Comparison of ENCODE assay signal across 8 cellular contexts in the genomic region with DNA sequence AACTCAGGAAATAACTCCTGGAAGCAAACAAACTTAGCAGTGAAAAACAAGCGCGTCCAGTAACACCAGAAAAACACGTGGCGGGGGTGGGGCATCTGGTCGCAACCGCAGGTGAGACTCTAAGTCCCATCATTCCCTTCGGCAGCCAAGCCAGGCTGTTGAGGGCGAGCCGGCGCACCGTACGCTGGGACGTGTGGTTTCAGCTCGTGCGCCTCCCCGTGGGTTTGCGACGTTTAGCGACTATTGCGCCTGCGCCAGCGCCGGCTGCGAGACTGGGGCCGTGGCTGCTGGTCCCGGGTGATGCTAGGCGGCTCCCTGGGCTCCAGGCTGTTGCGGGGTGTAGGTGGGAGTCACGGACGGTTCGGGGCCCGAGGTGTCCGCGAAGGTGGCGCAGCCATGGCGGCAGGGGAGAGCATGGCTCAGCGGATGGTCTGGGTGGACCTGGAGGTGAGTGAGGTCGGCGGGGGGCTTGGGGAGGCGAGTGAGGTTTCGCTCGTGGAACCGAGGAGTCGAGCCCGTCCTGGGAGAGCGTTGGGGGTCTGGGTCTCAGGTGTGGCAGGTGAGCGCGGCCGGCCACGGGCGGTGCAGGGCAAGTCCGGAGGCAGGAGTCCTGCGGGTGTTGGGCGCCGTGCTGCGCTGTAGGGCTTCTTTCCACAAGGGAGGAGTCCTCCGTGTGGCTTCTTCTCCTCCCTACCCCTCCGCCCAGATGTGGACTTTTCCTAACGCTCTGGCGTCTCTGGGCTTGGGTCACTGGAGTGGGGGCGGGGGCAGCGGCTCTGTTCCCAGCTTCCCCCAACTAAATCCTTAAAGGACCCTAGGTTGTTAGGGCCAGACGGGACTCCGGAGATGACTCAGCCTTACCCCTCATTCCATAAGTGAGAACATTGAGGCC. TPM values are rescaled to one million over a fixed set of nuclear protein-coding genes. Genes with fewer than 3 reads are reported as not detected.
DNase-seq lines count a peak whose midpoint lies in the region; ATAC-seq and TF ChIP-seq lines count a peak whose summit lies in the region.

A gene (plus strand): TSS at position 239 of the 892 bp plus-strand sequence. CDS start 62 bp downstream, at position 301.

- peak; percentile 99 for ATAC-seq in gastroesophageal sphincter

- peaks cover 8% of the 10 kb centered on the region; the same call in 1 of the 2 replicates for H3K36me3 ChIP-seq in SK-N-MC (ENCODE audit: insufficient read depth, low read length)
- peaks cover 0 to 9% of the 10 kb centered on the region in 2 donors for H3K36me3 ChIP-seq in gastroesophageal sphincter

- H3K27me3 Mint-ChIP-seq in HFFc6 (ENCODE audit: insufficient read depth): no peaks in the 10 kb centered on the region
- H3K27me3 Mint-ChIP-seq in activated naive CD4-positive, alpha-beta T cell treated with anti-CD3 and anti-CD28 coated beads, Interleukin-2, amount 10 ng/mL, durations not matched to agents 7 days and 5 days: no peaks in the 10 kb centered on the region

- peak within 1 kb of the TSS; percentile 94 for H3K27ac Mint-ChIP-seq in HFFc6
- peak within 1 kb of the TSS; percentile 87 for H3K27ac Mint-ChIP-seq in activated naive CD4-positive, alpha-beta T cell treated with anti-CD3 and anti-CD28 coated beads, Interleukin-2, amount 10 ng/mL, durations not matched to agents 7 days and 5 days

- peaks cover 7 to 28% (median 8%) of the 10 kb centered on the region in 3 donors for H3K4me1 ChIP-seq in gastroesophageal sphincter

- H3K9me3 Mint-ChIP-seq in HFFc6: no peaks in the 10 kb centered on the region
- H3K9me3 Mint-ChIP-seq in activated naive CD4-positive, alpha-beta T cell treated with anti-CD3 and anti-CD28 coated beads, Interleukin-2, amount 10 ng/mL, durations not matched to agents 7 days and 5 days: no peaks in the 10 kb centered on the region

- H3K4me3 ChIP-seq in GM08714 (ENCODE audit: low read length): peak within 1 kb of the TSS; percentile 53
- peak within 1 kb of the TSS; percentile 76 for H3K4me3 ChIP-seq in NB4 (ENCODE audit: low read depth, low read length)
- peak within 1 kb of the TSS; percentile 94 for H3K4me3 ChIP-seq in SK-N-MC
- H3K4me3 ChIP-seq in gastroesophageal sphincter: peak within 1 kb of the TSS; percentile 66 to 77

- TF ChIP-seq CTCF in HFFc6 (IDR thresholded peaks at IDR 0.05): peak; percentile 55
- TF ChIP-seq CTCF in NB4 (IDR thresholded peaks at IDR 0.05; ENCODE audit: low read depth, low read length): no peak
- peak in 3 of 4 experiments; percentile 42 to 45 (median 43) for TF ChIP-seq CTCF in gastroesophageal sphincter (IDR thresholded peaks at IDR 0.05)

- no peaks in the 10 kb centered on the region for H3K27me3 ChIP-seq in gastroesophageal sphincter

- 0 to 1% methylated on average over 16 to 33 of the region's 64 CpGs for WGBS in gastroesophageal sphincter (ENCODE audit: low coverage in 1 of 2), 2 donors

- H3K9me3 ChIP-seq in SK-N-MC (ENCODE audit: low read depth, low read length): no peaks in the 10 kb centered on the region
- no peaks in the 10 kb centered on the region for H3K9me3 ChIP-seq in gastroesophageal sphincter

- peaks cover 46% of the 10 kb centered on the region for H3K4me1 Mint-ChIP-seq in HFFc6 (ENCODE audit: low read depth)
- peaks cover 48% of the 10 kb centered on the region for H3K4me1 Mint-ChIP-seq in activated naive CD4-positive, alpha-beta T cell treated with anti-CD3 and anti-CD28 coated beads, Interleukin-2, amount 10 ng/mL, durations not matched to agents 7 days and 5 days

- peak within 1 kb of the TSS; percentile 71 for H3K9ac ChIP-seq in SK-N-MC (ENCODE audit: insufficient read length)

- H3K36me3 Mint-ChIP-seq in HFFc6 (ENCODE audit: low read depth): peaks cover 25% of the 10 kb centered on the region
- H3K36me3 Mint-ChIP-seq in activated naive CD4-positive, alpha-beta T cell treated with anti-CD3 and anti-CD28 coated beads, Interleukin-2, amount 10 ng/mL, durations not matched to agents 7 days and 5 days: peaks cover 25% of the 10 kb centered on the region

- TF ChIP-seq POLR2A in NB4 (IDR thresholded peaks at IDR 0.05; ENCODE audit: extremely low read depth, insufficient read length) (peak; percentile 54), gastroesophageal sphincter (IDR thresholded peaks at IDR 0.05) (peak; percentile 76 to 81)

- peak; percentile 90 for DNase-seq in HFFc6
- DNase-seq in NB4 (ENCODE audit: low read depth): peak; percentile 97
- peak; percentile 58 for DNase-seq in SK-N-MC (ENCODE audit: low read depth, low spot score)
- peak; percentile 96 for DNase-seq in activated naive CD4-positive, alpha-beta T cell treated with anti-CD3 and anti-CD28 coated beads, Interleukin-2, amount 10 ng/mL, durations not matched to agents 7 days and 5 days
- DNase-seq in non-pigmented ciliary epithelial cell (ENCODE audit: low read depth): peak; percentile 74
- peak; percentile 97 for DNase-seq in superior temporal gyrus (ENCODE audit: extremely low spot score)

- H3K4me3 Mint-ChIP-seq in HFFc6: peak within 1 kb of the TSS; percentile 98
- H3K4me3 Mint-ChIP-seq in activated naive CD4-positive, alpha-beta T cell treated with anti-CD3 and anti-CD28 coated beads, Interleukin-2, amount 10 ng/mL, durations not matched to agents 7 days and 5 days: peak within 1 kb of the TSS; percentile 90

- CTCF ChIA-PET in activated naive CD4-positive, alpha-beta T cell treated with anti-CD3 and anti-CD28 coated beads, Interleukin-2, amount 10 ng/mL, durations not matched to agents 7 days and 5 days (lab: Charles Lee): no interaction called here

- H3K27ac ChIP-seq in SK-N-MC (no peak within 1 kb of the TSS), gastroesophageal sphincter (peak within 1 kb of the TSS; percentile 11 to 93 (median 90))

- no peak for TF ChIP-seq EP300 in gastroesophageal sphincter (IDR thresholded peaks at IDR 0.05)

RNA-seq across cellular contexts. Expression of the gene that starts here (rescaled TPM):
- 100 to 1,000 TPM; 245 to 272 (median 255) TPM for total RNA-seq in HFFc6 (2021; fragmentation: NEBNext Ultra II Directional; extraction: Animal tissue kit (Norgen Biotek cat#: 25700))
- total RNA-seq in gastroesophageal sphincter: 100 to 1,000 TPM in 3 of 4 donors, 10 to 100 TPM in 1; 97.8 to 177 (median 119) TPM
